10 cellular contexts compared by ENCODE assay signal in genomic region chr18:12403601-12404506, GRCh38. TPM values are rescaled to one million over a fixed set of nuclear protein-coding genes. Genes with fewer than 3 reads are reported as not detected.
DNase-seq lines count a peak whose midpoint lies in the region; ATAC-seq and TF ChIP-seq lines count a peak whose summit lies in the region.
"Had no signal": no experiment of that assay in that cellular context is flagged by ENCODE, and none has a peak within 500 bp of the region (broad histone marks: within the 10 kb centered on the region; RNA-seq: fewer than 3 reads in every experiment).

No MANE protein-coding gene starts in this region.

- H3K27me3 ChIP-seq in ACC112 (ENCODE audit: insufficient read depth, low read length) (peaks cover 10% of the 10 kb centered on the region), HCT116 (ENCODE audit: insufficient read depth, low read length) (peaks cover 17% of the 10 kb centered on the region; the same call in 1 of the 2 replicates), neuronal stem cell (ENCODE audit: control insufficient read depth in 3 of 3, insufficient read depth in 3 of 3, low read depth in 1 of 3, low read length in 3 of 3) (peaks cover 0 to 19% (median 10%) of the 10 kb centered on the region in 3 experiments)
- H3K27me3 ChIP-seq: dorsolateral prefrontal cortex had no signal

- ATAC-seq in HCT116 (peak; percentile 46; the same call in 1 of the 2 replicates), GM18498 (IDR thresholded peaks at IDR 0.05; ENCODE audit: unreplicated experiment) (no peak)
- no peak for ATAC-seq in effector memory CD8-positive, alpha-beta T cell (replicated peaks)

- H2AFZ ChIP-seq in ACC112 (ENCODE audit: low read length, unreplicated experiment): peak overlapping the region; percentile 43
- peak overlapping the region; percentile 89 for H2AFZ ChIP-seq in HCT116 (ENCODE audit: low read depth, low read length, poor library complexity, severe bottlenecking)
- no peak overlapping the region for H2AFZ ChIP-seq in neuronal stem cell (ENCODE audit: low read length)

- peak overlapping the region; percentile 53 for H3K4me2 ChIP-seq in HCT116 (ENCODE audit: low read length)
- H3K4me2 ChIP-seq in neuronal stem cell (ENCODE audit: insufficient read depth, low read length, poor library complexity, severe bottlenecking): no peak overlapping the region

- H2BK15ac ChIP-seq in neuronal stem cell (ENCODE audit: low read length): no peak overlapping the region

- H3K9me3 ChIP-seq in HCT116 (ENCODE audit: control insufficient read depth in 1 of 2, insufficient read depth in 1 of 2, low read depth in 1 of 2, low read length in 2 of 2) (no peaks in the 10 kb centered on the region), neuronal stem cell (replicated peaks in 1 of 2; ENCODE audit: control insufficient read depth in 2 of 2, insufficient read depth in 1 of 2, low read depth in 1 of 2, low read length in 2 of 2) (peaks cover 0 to 8% of the 10 kb centered on the region in 2 donors)

- H3K27me3 Mint-ChIP-seq in T-helper 2 cell treated with Interferon-gamma antibody and Interleukin-4, amounts not matched to agents 5 μg/mL and 100 μg/mL, for 36 hours (ENCODE audit: low read depth): peaks cover 45% of the 10 kb centered on the region
- H3K27me3 Mint-ChIP-seq in effector memory CD8-positive, alpha-beta T cell: peaks cover 36 to 45% of the 10 kb centered on the region in 2 donors

- no peaks in the 10 kb centered on the region for H3K36me3 Mint-ChIP-seq in T-helper 2 cell treated with Interferon-gamma antibody and Interleukin-4, amounts not matched to agents 5 μg/mL and 100 μg/mL, for 36 hours (ENCODE audit: low read depth)
- peaks cover 7% of the 10 kb centered on the region for H3K36me3 Mint-ChIP-seq in effector memory CD8-positive, alpha-beta T cell (ENCODE audit: insufficient read depth)

- no peak overlapping the region for H3K23ac ChIP-seq in neuronal stem cell (ENCODE audit: low read depth, low read length, poor library complexity)

- no peak for TF ChIP-seq RAD21 in HCT116 (IDR thresholded peaks at IDR 0.05; ENCODE audit: low read depth)

- no peaks in the 10 kb centered on the region for H4K20me1 ChIP-seq in HCT116 (ENCODE audit: insufficient read depth)

- RAD21 ChIA-PET in HCT116 (lab: Charles Lee; ENCODE audit: low non-redundant PET in 1 of 2, low total read pairs in 2 of 2, uncharacterized antibody in 2 of 2, unreplicated experiment in 2 of 2): no interaction called here

- no peak overlapping the region for H3K4ac ChIP-seq in neuronal stem cell (ENCODE audit: low read length)

- DNase-seq in HCT116 (ENCODE audit: low read depth, low spot score) (peak; percentile 68), foreskin melanocyte (peak; percentile 69), NCI-H187 (lab: John Stamatoyannopoulos, UW) (no peak), neuronal stem cell (ENCODE audit: low spot score) (no peak)
- DNase-seq in T-helper 2 cell treated with Interferon-gamma antibody and Interleukin-4, amounts not matched to agents 5 μg/mL and 100 μg/mL, for 36 hours (ENCODE audit: low spot score): peak; percentile 16
- DNase-seq in effector memory CD8-positive, alpha-beta T cell: no peak
- DNase-seq: dorsolateral prefrontal cortex had no signal

- no peak overlapping the region for H3K27ac Mint-ChIP-seq in T-helper 2 cell treated with Interferon-gamma antibody and Interleukin-4, amounts not matched to agents 5 μg/mL and 100 μg/mL, for 36 hours
- H3K27ac Mint-ChIP-seq in effector memory CD8-positive, alpha-beta T cell: no peak overlapping the region

- no peak overlapping the region for H2BK12ac ChIP-seq in neuronal stem cell (ENCODE audit: low read length)

- H3K9me2 ChIP-seq in HCT116 (ENCODE audit: insufficient read depth): no peaks in the 10 kb centered on the region

- TF ChIP-seq CTCF in HCT116 (IDR thresholded peaks at IDR 0.05 in 2 of 3, conservative IDR thresholded peaks at IDR 0.05 in 1 of 3; ENCODE audit: borderline replicate concordance in 1 of 3, insufficient read depth in 1 of 3, low read depth in 2 of 3, low read length in 2 of 3): no peak

- BruUV-seq in HCT116 (replicated peaks; lab: Mats Ljungman, UMichigan): no TSS peak

- H3K79me2 ChIP-seq in ACC112 (ENCODE audit: control insufficient read depth, insufficient read depth, low read length, unreplicated experiment): peaks cover 7% of the 10 kb centered on the region
- peaks cover 7% of the 10 kb centered on the region for H3K79me2 ChIP-seq in HCT116 (ENCODE audit: insufficient read depth, low read length)

- no peak overlapping the region for H4K8ac ChIP-seq in neuronal stem cell (ENCODE audit: low read depth, low read length)

- intact Hi-C loops in HCT116 (cut with micrococcal nuclease): no loop called here

- H3K36me3 ChIP-seq in ACC112 (ENCODE audit: insufficient read depth, low read length) (no peaks in the 10 kb centered on the region), HCT116 (ENCODE audit: control insufficient read depth in 1 of 2, insufficient read depth in 2 of 2, low read length in 2 of 2) (no peaks in the 10 kb centered on the region), neuronal stem cell (replicated peaks in 1 of 2; ENCODE audit: control insufficient read depth in 2 of 2, insufficient read depth in 2 of 2, low read length in 2 of 2) (no peaks in the 10 kb centered on the region)

- no peak overlapping the region for H3K4me3 Mint-ChIP-seq in T-helper 2 cell treated with Interferon-gamma antibody and Interleukin-4, amounts not matched to agents 5 μg/mL and 100 μg/mL, for 36 hours
- H3K4me3 Mint-ChIP-seq in effector memory CD8-positive, alpha-beta T cell: no peak overlapping the region

- no peak overlapping the region for H3K18ac ChIP-seq in neuronal stem cell (ENCODE audit: low read length)

- no CpG with 5 or more reads among the region's 6 CpGs for WGBS in neuronal stem cell (ENCODE audit: extremely low coverage in 2 of 2, insufficient read length in 2 of 2, insufficient replicate concordance in 1 of 2), 2 donors

- no peak overlapping the region for H2BK5ac ChIP-seq in neuronal stem cell (ENCODE audit: low read length)

- H2BK120ac ChIP-seq in neuronal stem cell (ENCODE audit: low read depth, low read length): no peak overlapping the region

- peaks cover 14% of the 10 kb centered on the region for H3K4me1 ChIP-seq in ACC112 (ENCODE audit: control insufficient read depth, insufficient read depth, low read length, unreplicated experiment)
- H3K4me1 ChIP-seq in HCT116 (ENCODE audit: control insufficient read depth in 1 of 2, insufficient read depth in 2 of 2, low read length in 2 of 2): peaks cover 13 to 35% of the 10 kb centered on the region in 2 experiments
- H3K4me1 ChIP-seq in neuronal stem cell (ENCODE audit: control insufficient read depth in 2 of 2, insufficient read depth in 1 of 2, low read depth in 1 of 2, low read length in 2 of 2): peaks cover 2 to 3% of the 10 kb centered on the region in 2 donors

- POLR2A ChIA-PET in HCT116 (lab: Charles Lee): interaction anchor here (0.7 kb wide), 1 partner anchor 416 kb away, joined by 3 read pairs; no protein-coding TSS in a partner anchor

- H3K14ac ChIP-seq in neuronal stem cell (ENCODE audit: low read length): no peak overlapping the region

- CTCF ChIA-PET in HCT116 (lab: Charles Lee): no interaction called here

- no peak overlapping the region for H4K91ac ChIP-seq in neuronal stem cell (ENCODE audit: low read depth, low read length, poor library complexity)

- peaks cover 28% of the 10 kb centered on the region for H3K4me1 Mint-ChIP-seq in T-helper 2 cell treated with Interferon-gamma antibody and Interleukin-4, amounts not matched to agents 5 μg/mL and 100 μg/mL, for 36 hours (ENCODE audit: low read depth)
- peaks cover 4 to 10% of the 10 kb centered on the region in 2 donors for H3K4me1 Mint-ChIP-seq in effector memory CD8-positive, alpha-beta T cell (ENCODE audit: low read depth in 2 of 2)

- TF ChIP-seq POLR2A in HCT116 (IDR thresholded peaks at IDR 0.05; ENCODE audit: borderline replicate concordance, extremely low read depth, insufficient read depth, insufficient read length): no peak

- H3K4me3 ChIP-seq in ACC112 (ENCODE audit: low read depth, low read length): peak overlapping the region; percentile 52; the same call in 1 of the 2 replicates
- H3K4me3 ChIP-seq in HCT116 (replicated peaks in 1 of 2; ENCODE audit: low read depth in 1 of 2, low read length in 2 of 2): peak overlapping the region in 1 of 2 experiments; percentile 31; a peak in 1 of 4 replicates
- H3K4me3 ChIP-seq in neuronal stem cell (ENCODE audit: low read length in 2 of 2): no peak overlapping the region
- H3K4me3 ChIP-seq: dorsolateral prefrontal cortex, lung had no signal

- H3K79me1 ChIP-seq in neuronal stem cell (ENCODE audit: low read depth, low read length): no peaks in the 10 kb centered on the region

- H3K9ac ChIP-seq in HCT116 (ENCODE audit: low read length) (peak overlapping the region; percentile 18; the same call in 1 of the 2 replicates), neuronal stem cell (ENCODE audit: low read depth, low read length, poor library complexity) (no peak overlapping the region)

- no peak overlapping the region for H2AK5ac ChIP-seq in neuronal stem cell (ENCODE audit: low read depth, low read length)

- no peaks in the 10 kb centered on the region for H3K9me3 Mint-ChIP-seq in T-helper 2 cell treated with Interferon-gamma antibody and Interleukin-4, amounts not matched to agents 5 μg/mL and 100 μg/mL, for 36 hours
- H3K9me3 Mint-ChIP-seq in effector memory CD8-positive, alpha-beta T cell: no peaks in the 10 kb centered on the region

- peak overlapping the region; percentile 36 for H3K27ac ChIP-seq in ACC112 (ENCODE audit: low read depth, low read length)
- H3K27ac ChIP-seq in HCT116 (ENCODE audit: low read depth, low read length): no peak overlapping the region
- no peak overlapping the region for H3K27ac ChIP-seq in neuronal stem cell (replicated peaks; ENCODE audit: low read length)
- H3K27ac ChIP-seq: dorsolateral prefrontal cortex had no signal

TF ChIP-seq in HCT116, 20 proteins besides CTCF, POLR2A, EP300 and RAD21:
- TF ChIP-seq MAX (IDR thresholded peaks at IDR 0.05): no peak
- 0 out of 2 replicates have a peak, but pooled peaks have one; percentile 41 for TF ChIP-seq CEBPB (IDR thresholded peaks at IDR 0.05; ENCODE audit: low read depth)
- peak; percentile 87 for TF ChIP-seq FOSL1 (IDR thresholded peaks at IDR 0.05; ENCODE audit: low read depth)
- TF ChIP-seq JUND (IDR thresholded peaks at IDR 0.05): peak; percentile 82
- 0 out of 2 replicates have a peak, but pooled peaks have one; percentile 40 for TF ChIP-seq SP1 (IDR thresholded peaks at IDR 0.05; ENCODE audit: low read depth)

RNA-seq across cellular contexts. Expression of gene PRELID3A, which starts 3.9 kb away (rescaled TPM):
- total RNA-seq in HCT116 (2021; ENCODE audit: unreplicated experiment): 7.4 TPM
- polyA plus RNA-seq in HCT116 (2012): 7.6 and 9.4 TPM in 2 replicates
- 7.4 TPM for polyA plus RNA-seq in neuronal stem cell (2013, experiment 1 of 2)
- polyA plus RNA-seq in neuronal stem cell (2013, experiment 2 of 2): 8.5 TPM

RNA-seq across cellular contexts. Expression of gene AFG3L2, which starts 26.8 kb away (rescaled TPM):
- total RNA-seq in HCT116 (2021; ENCODE audit: unreplicated experiment): 66.7 TPM
- polyA plus RNA-seq in HCT116 (2012): 33.0 and 41.0 TPM in 2 replicates
- 21.0 TPM for polyA plus RNA-seq in neuronal stem cell (2013, experiment 1 of 2)
- polyA plus RNA-seq in neuronal stem cell (2013, experiment 2 of 2): 20.1 TPM

Comparison
In these comparisons a context has a peak if more than half of its experiments do, and no peak if none do; other contexts are left out.
1. DNase-seq: peak in HCT116 (single experiment), T-helper 2 cell treated with Interferon-gamma antibody and Interleukin-4, amounts not matched to agents 5 μg/mL and 100 μg/mL, for 36 hours (single experiment) and foreskin melanocyte (single experiment); none in effector memory CD8-positive, alpha-beta T cell (0 of 3), NCI-H187 (0 of 2) and neuronal stem cell (single experiment).